ENCODE assay signal across 8 cellular contexts in the genomic region with DNA sequence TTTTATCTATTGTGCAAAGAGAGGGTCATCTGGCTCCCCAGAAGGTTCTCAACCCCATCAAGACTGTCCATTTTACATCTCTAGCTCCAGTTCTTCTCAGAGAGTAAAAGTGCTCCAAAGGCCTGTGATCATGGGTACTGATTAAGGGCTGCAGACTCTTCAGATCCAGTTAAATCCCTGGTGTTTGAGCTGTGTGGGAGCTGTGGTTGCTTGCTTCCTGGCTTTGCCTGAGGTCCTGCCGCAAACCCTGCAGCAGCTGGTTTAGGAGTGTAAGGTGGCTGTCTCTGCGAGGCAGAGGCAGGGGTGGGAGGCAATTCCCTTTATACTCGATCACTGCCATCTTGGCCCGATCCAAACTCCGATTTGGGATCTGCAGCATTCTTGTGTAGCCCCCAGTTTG. TPM values are rescaled to one million over a fixed set of nuclear protein-coding genes. Genes with fewer than 3 reads are reported as not detected.
A peak's percentile ranks its signal among the peaks of the same experiment; 100 is the strongest.
DNase-seq lines count a peak whose midpoint lies in the region; ATAC-seq and TF ChIP-seq lines count a peak whose summit lies in the region.

No MANE protein-coding gene starts in this region.

- TF ChIP-seq CTCF in OCI-LY1 (IDR thresholded peaks at IDR 0.05; ENCODE audit: low read length) (no peak), epithelial cell of esophagus (IDR thresholded peaks at IDR 0.05; ENCODE audit: insufficient read depth, low read depth, low read length, missing control alignments) (no peak), psoas muscle (IDR thresholded peaks at IDR 0.05) (no peak)

- no peak for ATAC-seq in psoas muscle
- no peak for ATAC-seq in GM21737 (IDR thresholded peaks at IDR 0.05; ENCODE audit: unreplicated experiment)
- no peak for ATAC-seq in GM19467 (IDR thresholded peaks at IDR 0.05; ENCODE audit: unreplicated experiment)

- no peaks in the 10 kb centered on the region for H3K9me2 ChIP-seq in OCI-LY1 (ENCODE audit: low read depth, low read length)

- intact Hi-C loops in psoas muscle (cut with DNase I), result loop anchor here (2.0 to 5.0 kb wide), 3 partner anchors 63 to 150 kb away; partner anchors contain the start of gene TPP1 (in 2 of the 2)

- H3K4me1 ChIP-seq in OCI-LY1 (ENCODE audit: insufficient read depth, low read length, severe bottlenecking) (peaks cover 21% of the 10 kb centered on the region), psoas muscle (peaks cover 14% of the 10 kb centered on the region)

- peak overlapping the region; percentile 86 for H3K4me2 ChIP-seq in OCI-LY1 (ENCODE audit: low read length)

- peaks cover 20% of the 10 kb centered on the region for H3K79me2 ChIP-seq in OCI-LY1 (ENCODE audit: insufficient read depth, low read length)

- no peak overlapping the region for H2AFZ ChIP-seq in OCI-LY1 (ENCODE audit: low read length)

- DNase-seq in ELR (ENCODE audit: low read depth) (peak; percentile 22), epithelial cell of esophagus (ENCODE audit: low read depth) (peak; percentile 15), psoas muscle (no peak), COLO829 (ENCODE audit: low spot score) (no peak), NCI-H226 (no peak)

- H3K4me3 ChIP-seq in OCI-LY1 (ENCODE audit: low read depth, low read length, poor library complexity, severe bottlenecking) (peak overlapping the region; percentile 90), epithelial cell of esophagus (ENCODE audit: low read length) (peak overlapping the region; percentile 99), psoas muscle (peak overlapping the region; percentile 96)

- no peaks in the 10 kb centered on the region for H3F3A ChIP-seq in OCI-LY1 (ENCODE audit: insufficient read depth, low read length)

- H3K27me3 ChIP-seq in OCI-LY1 (ENCODE audit: insufficient read depth, low read length) (no peaks in the 10 kb centered on the region), psoas muscle (ENCODE audit: insufficient read depth in 3 of 3, low read length in 2 of 3) (no peaks in the 10 kb centered on the region)

- H3K36me3 ChIP-seq in OCI-LY1 (ENCODE audit: insufficient read depth, low read length) (peaks cover 32% of the 10 kb centered on the region), psoas muscle (ENCODE audit: insufficient read depth in 1 of 2, low read depth in 1 of 2) (peaks cover 4 to 22% of the 10 kb centered on the region in 2 donors)

- WGBS in psoas muscle, 3 donors, result 12% methylated on average over 5 of the region's 5 CpGs

- peak overlapping the region; percentile 94 for H3K9ac ChIP-seq in OCI-LY1 (ENCODE audit: low read length)

- H4K20me1 ChIP-seq in OCI-LY1 (ENCODE audit: insufficient read depth, low read length), result no peaks in the 10 kb centered on the region

- H3K27ac ChIP-seq in OCI-LY1 (ENCODE audit: low read depth, low read length, poor library complexity, severe bottlenecking) (no peak overlapping the region), psoas muscle (peak overlapping the region; percentile 82)

- H3K9me3 ChIP-seq in OCI-LY1 (ENCODE audit: low read length) (no peaks in the 10 kb centered on the region), psoas muscle (no peaks in the 10 kb centered on the region)

RNA-seq across cellular contexts. Expression of gene MRPL17, which starts 1.2 kb away (rescaled TPM):
- total RNA-seq in psoas muscle, result 10 to 100 TPM; 27.2 to 44.8 (median 38.8) TPM
- 10 to 100 TPM; 43.0 to 95.6 (median 47.0) TPM for polyA plus RNA-seq in psoas muscle

RNA-seq across cellular contexts. Expression of gene DCHS1, which starts 26.3 kb away (rescaled TPM):
- total RNA-seq in psoas muscle, result 1 to 10 TPM; 3.2 to 7.2 (median 5.4) TPM
- 1 to 10 TPM in 2 of 3 donors, under 1 TPM in 1; 0.98 to 1.7 (median 1.1) TPM for polyA plus RNA-seq in psoas muscle

Comparison
In these comparisons a context has a peak if more than half of its experiments do, and no peak if none do; other contexts are left out.
1. DNase-seq: peak in ELR (single experiment) and epithelial cell of esophagus (single experiment); none in psoas muscle (0 of 2), COLO829 (single experiment) and NCI-H226 (single experiment).
2. Peak in every context shown above with its lines, with median percentiles within 50 percentile points of each other: H3K4me3 ChIP-seq.